1 cellular context compared by ENCODE assay signal in the genomic region with DNA sequence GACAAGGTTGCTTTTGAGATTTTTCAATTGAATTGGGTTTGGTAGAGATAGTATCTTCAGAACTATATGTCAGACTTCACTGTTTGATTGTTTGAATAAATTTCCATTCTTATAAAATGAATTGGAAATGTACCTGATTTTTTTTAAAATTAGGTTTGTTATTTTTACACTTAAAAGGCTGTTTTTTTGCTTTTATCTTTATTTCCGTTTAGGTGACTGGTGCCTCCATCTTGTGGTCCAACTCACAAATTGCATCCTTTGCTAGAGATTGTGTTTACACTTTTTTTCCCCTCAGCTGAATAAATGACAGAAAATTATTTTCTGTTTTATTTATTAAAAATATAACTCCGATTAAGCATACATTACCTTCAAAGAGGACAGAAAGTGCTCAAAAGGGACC.
TF ChIP-seq lines count a peak whose summit lies in the region.

No MANE protein-coding gene starts in this region.

TF ChIP-seq in SK-N-SH treated with all-trans-retinoic acid at 6 μM for 48 hours, 23 proteins besides CTCF, POLR2A, EP300 and RAD21 (continued from another document):
- TF ChIP-seq, protein P1, sequence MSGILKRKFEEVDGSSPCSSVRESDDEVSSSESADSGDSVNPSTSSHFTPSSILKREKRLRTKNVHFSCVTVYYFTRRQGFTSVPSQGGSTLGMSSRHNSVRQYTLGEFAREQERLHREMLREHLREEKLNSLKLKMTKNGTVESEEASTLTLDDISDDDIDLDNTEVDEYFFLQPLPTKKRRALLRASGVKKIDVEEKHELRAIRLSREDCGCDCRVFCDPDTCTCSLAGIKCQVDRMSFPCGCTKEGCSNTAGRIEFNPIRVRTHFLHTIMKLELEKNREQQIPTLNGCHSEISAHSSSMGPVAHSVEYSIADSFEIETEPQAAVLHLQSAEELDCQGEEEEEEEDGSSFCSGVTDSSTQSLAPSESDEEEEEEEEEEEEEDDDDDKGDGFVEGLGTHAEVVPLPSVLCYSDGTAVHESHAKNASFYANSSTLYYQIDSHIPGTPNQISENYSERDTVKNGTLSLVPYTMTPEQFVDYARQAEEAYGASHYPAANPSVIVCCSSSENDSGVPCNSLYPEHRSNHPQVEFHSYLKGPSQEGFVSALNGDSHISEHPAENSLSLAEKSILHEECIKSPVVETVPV (CRISPR knock-in tag; IDR thresholded peaks at IDR 0.05): no peak
- TF ChIP-seq ISL1 (CRISPR knock-in tag; IDR thresholded peaks at IDR 0.05) (no peak), TSHZ2 (CRISPR knock-in tag; IDR thresholded peaks at IDR 0.05) (no peak), TOX (CRISPR knock-in tag; IDR thresholded peaks at IDR 0.05; ENCODE audit: borderline replicate concordance) (no peak), PATZ1 (CRISPR knock-in tag; IDR thresholded peaks at IDR 0.05; ENCODE audit: borderline replicate concordance) (no peak), ZFP3 (CRISPR knock-in tag; IDR thresholded peaks at IDR 0.05) (no peak), ESRRG (CRISPR knock-in tag; IDR thresholded peaks at IDR 0.05) (no peak), OSR1 (CRISPR knock-in tag; IDR thresholded peaks at IDR 0.05) (no peak), ZC3H10 (CRISPR knock-in tag; IDR thresholded peaks at IDR 0.05) (no peak), ZNF8 (CRISPR knock-in tag; IDR thresholded peaks at IDR 0.05) (no peak), ARNTL (CRISPR knock-in tag; IDR thresholded peaks at IDR 0.05; ENCODE audit: borderline replicate concordance, low read depth) (no peak), PPARA (CRISPR knock-in tag; IDR thresholded peaks at IDR 0.05; ENCODE audit: borderline replicate concordance) (no peak)
